ENCODE assay signal across 1 cellular context in the genomic region with DNA sequence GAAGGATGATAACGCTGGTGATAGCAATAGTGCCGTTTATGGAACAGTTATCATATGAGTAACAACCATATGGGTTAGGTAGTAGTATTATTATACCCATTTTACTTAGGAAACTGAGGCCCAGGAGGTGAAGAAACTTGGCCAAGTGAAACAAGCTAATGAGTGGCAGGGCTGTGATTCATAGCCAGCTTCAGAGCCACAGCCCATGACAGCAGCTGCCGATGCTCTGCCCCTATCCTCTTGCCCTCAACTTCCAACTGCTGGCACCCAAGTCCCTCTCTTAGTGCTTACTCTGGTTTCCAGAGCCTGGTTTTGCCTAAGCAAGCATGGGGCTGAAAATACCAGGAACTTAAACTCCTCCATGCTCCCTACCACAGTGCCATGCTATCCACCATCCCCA.
TF ChIP-seq lines count a peak whose summit lies in the region.

No MANE protein-coding gene starts in this region.

TF ChIP-seq in H1, 55 proteins besides CTCF, POLR2A, EP300 and RAD21:
- TF ChIP-seq EZH2 (IDR thresholded peaks at IDR 0.05; ENCODE audit: low read depth, low read length, severe bottlenecking) (no peak), MAFK (IDR thresholded peaks at IDR 0.05; ENCODE audit: low read depth, low read length) (no peak), BRCA1 (IDR thresholded peaks at IDR 0.05; ENCODE audit: low read depth, low read length) (no peak), HDAC6 (IDR thresholded peaks at IDR 0.05; ENCODE audit: low read depth, low read length) (no peak), BCL11A (IDR thresholded peaks at IDR 0.05; ENCODE audit: low read depth in 2 of 2, low read length in 2 of 2) (no peak), JUN (IDR thresholded peaks at IDR 0.05; ENCODE audit: low read depth, low read length) (no peak), TBP (IDR thresholded peaks at IDR 0.05; ENCODE audit: low read depth, low read length) (no peak), CTBP2 (IDR thresholded peaks at IDR 0.05; ENCODE audit: borderline replicate concordance, insufficient read depth, insufficient read length, low read length) (no peak), SIN3A (conservative IDR thresholded peaks at IDR 0.05 in 1 of 2, IDR thresholded peaks at IDR 0.05 in 1 of 2; ENCODE audit: low read depth in 1 of 2, low read length in 2 of 2) (no peak), ZNF274 (IDR thresholded peaks at IDR 0.05; ENCODE audit: borderline replicate concordance, extremely low read depth, low read length) (no peak), KDM5A (IDR thresholded peaks at IDR 0.05; ENCODE audit: low read length) (no peak), TAF7 (optimal IDR thresholded peaks at IDR 0.05; ENCODE audit: borderline replicate concordance, low read depth, low read length) (no peak), HDAC2 (IDR thresholded peaks at IDR 0.05; ENCODE audit: borderline replicate concordance in 1 of 2, low read depth in 2 of 2, low read length in 2 of 2) (no peak), JUND (IDR thresholded peaks at IDR 0.05; ENCODE audit: low read length) (no peak), RNF2 (IDR thresholded peaks at IDR 0.05; ENCODE audit: borderline replicate concordance, low read depth, low read length, missing control alignments, poor library complexity, severe bottlenecking) (no peak), EGR1 (IDR thresholded peaks at IDR 0.05; ENCODE audit: borderline replicate concordance, low read depth, low read length) (no peak), ASH2L (IDR thresholded peaks at IDR 0.05; ENCODE audit: low read length) (no peak)
- TF ChIP-seq, protein P1, sequence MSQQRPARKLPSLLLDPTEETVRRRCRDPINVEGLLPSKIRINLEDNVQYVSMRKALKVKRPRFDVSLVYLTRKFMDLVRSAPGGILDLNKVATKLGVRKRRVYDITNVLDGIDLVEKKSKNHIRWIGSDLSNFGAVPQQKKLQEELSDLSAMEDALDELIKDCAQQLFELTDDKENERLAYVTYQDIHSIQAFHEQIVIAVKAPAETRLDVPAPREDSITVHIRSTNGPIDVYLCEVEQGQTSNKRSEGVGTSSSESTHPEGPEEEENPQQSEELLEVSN (IDR thresholded peaks at IDR 0.05): no peak
